Comparison of ENCODE assay signal across 2 cellular contexts in genomic region chr1:25130895-25131294, GRCh38.
TF ChIP-seq lines count a peak whose summit lies in the region.

No MANE protein-coding gene starts in this region.

TF ChIP-seq in HEK293, 187 proteins besides CTCF, POLR2A, EP300 and RAD21:
- 0 out of 2 replicates have a peak, but pooled peaks have one; percentile 55 for TF ChIP-seq ZNF768 (tag by site-specific recombination; IDR thresholded peaks at IDR 0.05)
- TF ChIP-seq ZNF202 (tag by site-specific recombination; IDR thresholded peaks at IDR 0.05; ENCODE audit: borderline replicate concordance), result no peak

TF ChIP-seq in GM12878, 131 proteins besides CTCF, POLR2A, EP300 and RAD21 (continued from another document):
- TF ChIP-seq WRNIP1 (IDR thresholded peaks at IDR 0.05; ENCODE audit: borderline replicate concordance, low read depth, low read length) (no peak), NR2C2 (IDR thresholded peaks at IDR 0.05; ENCODE audit: borderline replicate concordance, control insufficient read depth, insufficient read length, low read depth) (no peak), RELB (IDR thresholded peaks at IDR 0.05; ENCODE audit: low read depth) (no peak), ZBTB33 (IDR thresholded peaks at IDR 0.05) (no peak)
